ENCODE assay signal across 20 cellular contexts in genomic region chr1:115457295-115457694, GRCh38.
DNase-seq lines count a peak whose midpoint lies in the region; ATAC-seq and TF ChIP-seq lines count a peak whose summit lies in the region.
"Had no signal": no experiment of that assay in that cellular context is flagged by ENCODE, and none has a peak within 500 bp of the region (broad histone marks: within the 10 kb centered on the region; RNA-seq: fewer than 3 reads in every experiment).

No MANE protein-coding gene starts in this region.

- peaks cover 20 to 30% of the 10 kb centered on the region in 2 experiments for H3K4me1 ChIP-seq in trophoblast cell (ENCODE audit: control insufficient read depth in 1 of 2, insufficient read depth in 2 of 2, low read length in 2 of 2)
- no peaks in the 10 kb centered on the region for H3K4me1 ChIP-seq in Caco-2
- H3K4me1 ChIP-seq: neural progenitor cell, Peyer's patch, uterus had no signal

- H2AFZ ChIP-seq in trophoblast cell (ENCODE audit: insufficient read depth, low read length, poor library complexity): no peak overlapping the region
- H2AFZ ChIP-seq: neural progenitor cell had no signal

- H3K23ac ChIP-seq in trophoblast cell (ENCODE audit: low read length): no peak overlapping the region

- H3K9ac ChIP-seq in trophoblast cell (ENCODE audit: low read length): no peak overlapping the region
- H3K9ac ChIP-seq: neural progenitor cell had no signal

- no peaks in the 10 kb centered on the region for H3K9me3 Mint-ChIP-seq in MCF 10A (ENCODE audit: unreplicated experiment)
- H3K9me3 Mint-ChIP-seq in Caco-2 (ENCODE audit: unreplicated experiment): no peaks in the 10 kb centered on the region
- H3K9me3 Mint-ChIP-seq: activated naive CD8-positive, alpha-beta T cell treated with anti-CD3 and anti-CD28 coated beads, Interleukin-2, amount 50 U/mL, for 24 hours; CD4-positive, CD25-positive, alpha-beta regulatory T cell; central memory CD8-positive, alpha-beta T cell; neural progenitor cell; stimulated activated naive CD8-positive, alpha-beta T cell treated with anti-CD3 and anti-CD28 coated beads, Interleukin-15, Interleukin-2, amounts not matched to agents 100 ng/mL and 50 ng/mL, for 24 hours had no signal

- no peaks in the 10 kb centered on the region for H3K79me2 ChIP-seq in trophoblast cell (ENCODE audit: control insufficient read depth, insufficient read depth, low read length, poor library complexity)

- no peaks in the 10 kb centered on the region for H3K27me3 Mint-ChIP-seq in MCF 10A (ENCODE audit: insufficient read depth, unreplicated experiment)
- H3K27me3 Mint-ChIP-seq in Caco-2 (ENCODE audit: insufficient read depth, unreplicated experiment): peaks cover 2% of the 10 kb centered on the region
- H3K27me3 Mint-ChIP-seq: activated naive CD8-positive, alpha-beta T cell treated with anti-CD3 and anti-CD28 coated beads, Interleukin-2, amount 50 U/mL, for 24 hours; CD4-positive, CD25-positive, alpha-beta regulatory T cell; central memory CD8-positive, alpha-beta T cell; stimulated activated naive CD8-positive, alpha-beta T cell treated with anti-CD3 and anti-CD28 coated beads, Interleukin-15, Interleukin-2, amounts not matched to agents 100 ng/mL and 50 ng/mL, for 24 hours had no signal

- WGBS in trophoblast cell (ENCODE audit: extremely low coverage, insufficient coverage, insufficient read length): no CpG with 5 or more reads among the region's 2 CpGs

- H3K4me1 Mint-ChIP-seq in MCF 10A (ENCODE audit: insufficient read depth, unreplicated experiment) (peaks cover 11% of the 10 kb centered on the region), Caco-2 (ENCODE audit: low read depth, unreplicated experiment) (no peaks in the 10 kb centered on the region)
- H3K4me1 Mint-ChIP-seq: activated naive CD8-positive, alpha-beta T cell treated with anti-CD3 and anti-CD28 coated beads, Interleukin-2, amount 50 U/mL, for 24 hours; CD4-positive, CD25-positive, alpha-beta regulatory T cell; central memory CD8-positive, alpha-beta T cell had no signal

- H2BK12ac ChIP-seq in trophoblast cell (ENCODE audit: low read length): peak overlapping the region; percentile 78

- H4K91ac ChIP-seq in trophoblast cell (ENCODE audit: low read depth, low read length): peak overlapping the region; percentile 88

- POLR2A ChIA-PET in MCF 10A (lab: Yijun Ruan, JAX) (interaction anchor here (1.0 kb wide), 1 partner anchor 12 kb away, joined by 3 read pairs; no protein-coding TSS in a partner anchor), Caco-2 (lab: Charles Lee) (no interaction called here)

- no TSS peak for BruUV-seq in MCF 10A (replicated peaks; lab: Mats Ljungman, UMichigan)
- BruUV-seq in Caco-2 (replicated peaks; lab: Mats Ljungman, UMichigan): no TSS peak

- H3K79me1 ChIP-seq in trophoblast cell (ENCODE audit: low read length): peaks cover 21% of the 10 kb centered on the region

- H3K36me3 ChIP-seq in trophoblast cell (ENCODE audit: control insufficient read depth in 1 of 2, insufficient read depth in 2 of 2, low read length in 2 of 2) (no peaks in the 10 kb centered on the region), Caco-2 (ENCODE audit: control insufficient read depth, insufficient read depth, low read length) (no peaks in the 10 kb centered on the region)
- H3K36me3 ChIP-seq: neural progenitor cell, Peyer's patch, uterus, WERI-Rb-1 had no signal

- H4K8ac ChIP-seq in trophoblast cell (ENCODE audit: low read depth, low read length): no peak overlapping the region

- TF ChIP-seq CTCF in MCF 10A (IDR thresholded peaks at IDR 0.05; ENCODE audit: unreplicated experiment): no peak
- TF ChIP-seq CTCF in Caco-2 (IDR thresholded peaks at IDR 0.05; ENCODE audit: insufficient read depth in 1 of 2, low read depth in 1 of 2, low read length in 1 of 2, severe bottlenecking in 1 of 2, unreplicated experiment in 1 of 2): no peak

- peaks cover 2% of the 10 kb centered on the region for H3K9me3 ChIP-seq in trophoblast cell (ENCODE audit: insufficient read depth, low read depth, low read length)
- H3K9me3 ChIP-seq in Caco-2: no peaks in the 10 kb centered on the region
- H3K9me3 ChIP-seq: Peyer's patch, uterus had no signal

- H3K14ac ChIP-seq in trophoblast cell (ENCODE audit: low read length): peak overlapping the region; percentile 35

- H3K4me2 ChIP-seq in trophoblast cell (ENCODE audit: low read length): no peak overlapping the region
- H3K4me2 ChIP-seq: neural progenitor cell had no signal

- ATAC-seq in SK-N-SH treated with all-trans-retinoic acid at 6 μM for 48 hours: peak; percentile 59
- ATAC-seq: activated CD8-positive, alpha-beta T cell treated with anti-CD3 and anti-CD28 coated beads, Interleukin-2, amount 10 ng/mL, durations not matched to agents 7 days and 5 days; activated naive CD8-positive, alpha-beta T cell treated with anti-CD3 and anti-CD28 coated beads, Interleukin-2, amount 50 U/mL, for 24 hours had no signal

- DNase-seq in NCI-H2081 (lab: John Stamatoyannopoulos, UW): peak; percentile 5 to 38
- DNase-seq in NCI-H2081 treated with DMSO at 0.1 percent for 48 hours (lab: John Stamatoyannopoulos, UW): no peak
- DNase-seq in NCI-H146 (lab: John Stamatoyannopoulos, UW): peak; percentile 31
- DNase-seq in trophoblast cell: no peak
- no peak for DNase-seq in MCF 10A (ENCODE audit: unreplicated experiment)
- no peak for DNase-seq in Kasumi-1 (lab: John Stamatoyannopoulos, UW)
- no peak for DNase-seq in Caco-2
- DNase-seq: activated CD8-positive, alpha-beta T cell treated with anti-CD3 and anti-CD28 coated beads, Interleukin-2, amount 10 ng/mL, durations not matched to agents 7 days and 5 days; activated naive CD8-positive, alpha-beta T cell treated with anti-CD3 and anti-CD28 coated beads, Interleukin-2, amount 50 U/mL, for 24 hours; CD4-positive, CD25-positive, alpha-beta regulatory T cell; effector memory CD4-positive, alpha-beta T cell; KG1; NCI-H446 treated with DMSO at 0.1 percent for 48 hours; Peyer's patch had no signal

- H3K4me3 Mint-ChIP-seq in MCF 10A (ENCODE audit: unreplicated experiment): no peak overlapping the region
- no peak overlapping the region for H3K4me3 Mint-ChIP-seq in Caco-2 (ENCODE audit: unreplicated experiment)
- H3K4me3 Mint-ChIP-seq: activated CD8-positive, alpha-beta T cell treated with anti-CD3 and anti-CD28 coated beads, Interleukin-2, amount 10 ng/mL, durations not matched to agents 7 days and 5 days; activated naive CD8-positive, alpha-beta T cell treated with anti-CD3 and anti-CD28 coated beads, Interleukin-2, amount 50 U/mL, for 24 hours; CD4-positive, CD25-positive, alpha-beta regulatory T cell; central memory CD8-positive, alpha-beta T cell; neural progenitor cell; stimulated activated naive CD8-positive, alpha-beta T cell treated with anti-CD3 and anti-CD28 coated beads, Interleukin-15, Interleukin-2, amounts not matched to agents 100 ng/mL and 50 ng/mL, for 24 hours had no signal

- no peak overlapping the region for H3K27ac Mint-ChIP-seq in MCF 10A (ENCODE audit: low read depth, unreplicated experiment)
- no peak overlapping the region for H3K27ac Mint-ChIP-seq in Caco-2 (ENCODE audit: unreplicated experiment)
- H3K27ac Mint-ChIP-seq: activated CD8-positive, alpha-beta T cell treated with anti-CD3 and anti-CD28 coated beads, Interleukin-2, amount 10 ng/mL, durations not matched to agents 7 days and 5 days; activated naive CD8-positive, alpha-beta T cell treated with anti-CD3 and anti-CD28 coated beads, Interleukin-2, amount 50 U/mL, for 24 hours; CD4-positive, CD25-positive, alpha-beta regulatory T cell; neural progenitor cell; stimulated activated naive CD8-positive, alpha-beta T cell treated with anti-CD3 and anti-CD28 coated beads, Interleukin-15, Interleukin-2, amounts not matched to agents 100 ng/mL and 50 ng/mL, for 24 hours had no signal

- intact Hi-C loops in MCF 10A (cut with micrococcal nuclease): no loop called here
- intact Hi-C loops in Caco-2 (cut with micrococcal nuclease; ENCODE audit: unreplicated experiment): no loop called here

- H4K12ac ChIP-seq in trophoblast cell (ENCODE audit: low read depth, low read length): no peak overlapping the region

- no peak overlapping the region for H3K4ac ChIP-seq in trophoblast cell (ENCODE audit: low read depth, low read length)

- H2BK120ac ChIP-seq in trophoblast cell (ENCODE audit: insufficient read depth, low read length, poor library complexity): peak overlapping the region; percentile 88

- no peak overlapping the region for H3K18ac ChIP-seq in trophoblast cell (ENCODE audit: low read length)

- H3K36me3 Mint-ChIP-seq in MCF 10A (ENCODE audit: insufficient read depth, unreplicated experiment) (no peaks in the 10 kb centered on the region), Caco-2 (ENCODE audit: insufficient read depth, unreplicated experiment) (no peaks in the 10 kb centered on the region)
- H3K36me3 Mint-ChIP-seq: CD4-positive, CD25-positive, alpha-beta regulatory T cell; neural progenitor cell had no signal

- H3K4me3 ChIP-seq in trophoblast cell (ENCODE audit: low read depth, low read length) (no peak overlapping the region), Caco-2 (ENCODE audit: low read depth, low read length) (no peak overlapping the region)
- H3K4me3 ChIP-seq: neural progenitor cell, Peyer's patch, uterus had no signal

- H3K27ac ChIP-seq in trophoblast cell (ENCODE audit: low read depth, low read length): no peak overlapping the region
- H3K27ac ChIP-seq: neural progenitor cell, Peyer's patch, uterus, WERI-Rb-1 had no signal

- CTCF ChIA-PET in MCF 10A (lab: Yijun Ruan, JAX): interaction anchor here (0.6 to 3.2 kb wide), 8 partner anchors 12 to 321 kb away, joined by 3 to 17 read pairs (median 4); no protein-coding TSS in a partner anchor
- CTCF ChIA-PET in Caco-2 (lab: Charles Lee): no interaction called here

- H2AK5ac ChIP-seq in trophoblast cell (ENCODE audit: low read length): peak overlapping the region; percentile 86

- no peaks in the 10 kb centered on the region for H3K27me3 ChIP-seq in trophoblast cell (ENCODE audit: insufficient read depth, low read length)
- no peaks in the 10 kb centered on the region for H3K27me3 ChIP-seq in Caco-2 (replicated peaks; ENCODE audit: control insufficient read depth, insufficient read depth, low read length)
- H3K27me3 ChIP-seq: neural progenitor cell, Peyer's patch, uterus had no signal

- H2BK5ac ChIP-seq in trophoblast cell (ENCODE audit: low read depth, low read length, poor library complexity): peak overlapping the region; percentile 23

TF ChIP-seq in SK-N-SH treated with all-trans-retinoic acid at 6 μM for 48 hours, 23 proteins besides CTCF, POLR2A, EP300 and RAD21 (continues in another document):
- TF ChIP-seq CSDC2 (CRISPR knock-in tag; IDR thresholded peaks at IDR 0.05): no peak
- TF ChIP-seq ISL1 (CRISPR knock-in tag; IDR thresholded peaks at IDR 0.05): peak; percentile 49; the same call in 1 of the 2 replicates
- no peak for TF ChIP-seq BACH2 (CRISPR knock-in tag; IDR thresholded peaks at IDR 0.05; ENCODE audit: borderline replicate concordance)

Comparison
In these comparisons a context has a peak if more than half of its experiments do, and no peak if none do; other contexts are left out.
1. DNase-seq: peak in NCI-H2081 (2 of 2) and NCI-H146 (single experiment); none in NCI-H2081 treated with DMSO at 0.1 percent for 48 hours (single experiment), trophoblast cell (0 of 2), MCF 10A (single experiment), Kasumi-1 (0 of 2) and Caco-2 (0 of 2).